11 cellular contexts compared by ENCODE assay signal in the genomic region with DNA sequence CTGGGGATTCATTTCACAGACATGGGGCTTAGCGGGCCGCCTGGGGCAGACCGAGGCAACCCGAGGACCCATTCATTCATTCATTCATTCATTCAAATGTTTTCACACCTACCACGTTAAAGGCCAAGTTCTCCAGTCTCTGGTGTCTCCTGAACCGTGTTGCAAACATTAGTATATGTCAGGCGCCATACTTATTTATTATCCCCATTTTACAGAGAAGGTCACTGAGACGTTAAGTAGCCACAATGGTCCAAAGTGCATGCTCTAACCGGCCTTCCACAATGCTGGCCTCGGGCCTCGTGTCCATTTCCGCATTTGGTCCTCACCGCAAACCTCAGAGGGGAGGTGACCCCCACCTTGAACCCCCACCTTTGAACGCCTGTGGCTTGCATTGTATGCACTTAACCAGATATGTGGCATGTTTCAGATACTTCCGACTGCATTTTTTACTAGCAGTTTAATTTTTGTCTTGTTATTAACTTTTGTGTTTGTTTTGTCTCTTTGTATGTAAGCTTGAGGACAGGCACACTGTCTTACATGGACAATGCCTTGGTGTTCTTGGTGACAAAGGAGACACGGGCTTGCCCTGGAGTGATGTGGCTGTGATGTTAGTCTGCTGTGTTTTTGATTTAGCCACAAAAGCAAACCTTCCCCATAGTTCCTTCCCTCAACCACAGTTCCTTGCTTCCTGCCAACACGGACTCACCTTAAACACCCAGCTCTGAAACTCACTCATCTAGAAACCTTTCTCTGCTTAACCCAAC. TPM values are rescaled to one million over a fixed set of nuclear protein-coding genes. Genes with fewer than 3 reads are reported as not detected.
DNase-seq lines count a peak whose midpoint lies in the region; ATAC-seq and TF ChIP-seq lines count a peak whose summit lies in the region.
"Had no signal": no experiment of that assay in that cellular context is flagged by ENCODE, and none has a peak within 500 bp of the region (broad histone marks: within the 10 kb centered on the region; RNA-seq: fewer than 3 reads in every experiment).

No MANE protein-coding gene starts in this region.

- H3K27ac ChIP-seq in naive thymus-derived CD4-positive, alpha-beta T cell (ENCODE audit: low read depth, low read length), result peak overlapping the region; percentile 60
- H3K27ac ChIP-seq in thyroid gland, result peak overlapping the region in 1 of 3 donors; percentile 64
- H3K27ac ChIP-seq: ovary, testis had no signal

- TF ChIP-seq CTCF in AG09309 (IDR thresholded peaks at IDR 0.05; ENCODE audit: control insufficient read depth, insufficient read depth, low read depth, low read length, missing control alignments) (no peak), choroid plexus epithelial cell (conservative IDR thresholded peaks at IDR 0.05; ENCODE audit: low read depth, low read length) (no peak), thyroid gland (IDR thresholded peaks at IDR 0.05) (no peak)

- peaks cover 0 to 3% (median 0%) of the 10 kb centered on the region in 11 donors for H3K9me3 Mint-ChIP-seq in naive thymus-derived CD4-positive, alpha-beta T cell

- H3K27me3 Mint-ChIP-seq in naive thymus-derived CD4-positive, alpha-beta T cell, result peaks cover 0 to 28% (median 0%) of the 10 kb centered on the region in 5 donors

- peaks cover 37 to 46% (median 40%) of the 10 kb centered on the region in 7 donors for H3K4me1 Mint-ChIP-seq in naive thymus-derived CD4-positive, alpha-beta T cell

- no peaks in the 10 kb centered on the region for H3K27me3 ChIP-seq in naive thymus-derived CD4-positive, alpha-beta T cell (ENCODE audit: control insufficient read depth in 2 of 2, insufficient read depth in 2 of 2, low read length in 2 of 2)
- H3K27me3 ChIP-seq in thyroid gland, result no peaks in the 10 kb centered on the region
- H3K27me3 ChIP-seq: ovary, testis had no signal

- H3K9me3 ChIP-seq in naive thymus-derived CD4-positive, alpha-beta T cell (ENCODE audit: control insufficient read depth in 2 of 3, low read length in 3 of 3), result no peaks in the 10 kb centered on the region
- no peaks in the 10 kb centered on the region for H3K9me3 ChIP-seq in thyroid gland
- H3K9me3 ChIP-seq: ovary, testis had no signal

- H3K4me3 ChIP-seq in AG09309 (ENCODE audit: control insufficient read depth, low read depth, low read length) (peak overlapping the region; percentile 78), choroid plexus epithelial cell (ENCODE audit: low read depth, low read length) (peak overlapping the region; percentile 78), thyroid gland (replicated peaks in 1 of 3) (no peak overlapping the region)
- no peak overlapping the region for H3K4me3 ChIP-seq in Jurkat, Clone E6-1 (ENCODE audit: low read length)
- peak overlapping the region; percentile 66 for H3K4me3 ChIP-seq in naive thymus-derived CD4-positive, alpha-beta T cell (ENCODE audit: low read length)

- peak overlapping the region; percentile 73 to 92 (median 84) for H3K4me3 Mint-ChIP-seq in naive thymus-derived CD4-positive, alpha-beta T cell

- no peaks in the 10 kb centered on the region for H3K36me3 ChIP-seq in naive thymus-derived CD4-positive, alpha-beta T cell (ENCODE audit: control insufficient read depth in 2 of 3, insufficient read depth in 3 of 3, low read length in 3 of 3)
- no peaks in the 10 kb centered on the region for H3K36me3 ChIP-seq in thyroid gland
- H3K36me3 ChIP-seq: ovary had no signal

- intact Hi-C loops in naive thymus-derived CD4-positive, alpha-beta T cell (cut with micrococcal nuclease), result loop anchor here (2.0 to 10.0 kb wide), 5 partner anchors 53 to 1520 kb away; a partner anchor contains a TSS
- intact Hi-C loops in thyroid gland (cut with DNase I), result no loop called here

- H3K4me1 ChIP-seq in naive thymus-derived CD4-positive, alpha-beta T cell (ENCODE audit: control insufficient read depth in 2 of 2, insufficient read depth in 2 of 2, low read length in 2 of 2), result peaks cover 40 to 41% of the 10 kb centered on the region in 2 donors
- H3K4me1 ChIP-seq in thyroid gland, result peaks cover 21 to 43% of the 10 kb centered on the region in 2 donors

- H3K36me3 Mint-ChIP-seq in naive thymus-derived CD4-positive, alpha-beta T cell, result peaks cover 0 to 12% (median 0%) of the 10 kb centered on the region in 5 donors

- H3K27ac Mint-ChIP-seq in naive thymus-derived CD4-positive, alpha-beta T cell, result peak overlapping the region; percentile 37 to 92 (median 75)

- ATAC-seq in naive thymus-derived CD4-positive, alpha-beta T cell, result no peak

- TF ChIP-seq POLR2A in thyroid gland (IDR thresholded peaks at IDR 0.05), result no peak

- 72 to 76% methylated on average over 17 of the region's 17 CpGs for WGBS in thyroid gland, 2 donors

- CTCF ChIA-PET in naive thymus-derived CD4-positive, alpha-beta T cell (lab: Charles Lee), result interaction anchor here (0.6 to 2.5 kb wide), 8 partner anchors 13 to 117 kb away, joined by 3 to 15 read pairs (median 5); no protein-coding TSS in a partner anchor

- DNase-seq in AG09309 (ENCODE audit: low read depth), result no peak
- peak; percentile 50 for DNase-seq in Jurkat, Clone E6-1 (ENCODE audit: low read depth, low spot score)
- DNase-seq in choroid plexus epithelial cell (ENCODE audit: low read depth), result no peak
- peak in 5 of 9 donors; percentile 32 to 49 (median 42) for DNase-seq in naive thymus-derived CD4-positive, alpha-beta T cell
- DNase-seq in OCI-M1 (lab: John Stamatoyannopoulos, UW), result no peak
- no peak for DNase-seq in SIG-M5 (lab: John Stamatoyannopoulos, UW)
- no peak for DNase-seq in mesenteric fat pad (ENCODE audit: low spot score)
- DNase-seq in thyroid gland, result no peak
- DNase-seq: NCI-H187 had no signal

- POLR2A ChIA-PET in naive thymus-derived CD4-positive, alpha-beta T cell (lab: Charles Lee), result interaction anchor here (0.6 to 12.2 kb wide), 10 partner anchors 9 to 117 kb away, joined by 3 to 181 read pairs (median 6); no protein-coding TSS in a partner anchor

RNA-seq across cellular contexts. Expression of a gene that starts 1.2 kb away (rescaled TPM):
- 3.5 TPM for polyA plus RNA-seq in Jurkat, Clone E6-1 (2012; ENCODE audit: insufficient read depth, insufficient read length)
- 10 to 100 TPM; 20.5 to 57.1 (median 28.2) TPM for total RNA-seq in naive thymus-derived CD4-positive, alpha-beta T cell
- 1 to 10 TPM; 1.1 to 2.7 TPM for polyA plus RNA-seq in naive thymus-derived CD4-positive, alpha-beta T cell
- total RNA-seq in mesenteric fat pad (10.1 TPM), thyroid gland (10 to 100 TPM in 3 of 4 donors, 1 to 10 TPM in 1; 7.2 to 11.3 (median 10.1) TPM)

RNA-seq across cellular contexts. Expression of a gene that starts 55.4 kb away (rescaled TPM):
- polyA plus RNA-seq in Jurkat, Clone E6-1 (2012; ENCODE audit: insufficient read depth, insufficient read length), result 21.3 TPM
- total RNA-seq in naive thymus-derived CD4-positive, alpha-beta T cell, result 1 to 10 TPM; 1.3 to 3.2 (median 1.6) TPM
- 1 to 10 TPM in 1 of 2 donors, under 1 TPM in 1; 0.94 to 1.3 TPM for polyA plus RNA-seq in naive thymus-derived CD4-positive, alpha-beta T cell
- total RNA-seq in mesenteric fat pad (54.8 TPM), thyroid gland (10 to 100 TPM in 3 of 4 donors, 1 to 10 TPM in 1; 5.4 to 29.9 (median 18.6) TPM)

Comparison
In these comparisons a context has a peak if more than half of its experiments do, and no peak if none do; other contexts are left out.
1. DNase-seq: peak in Jurkat, Clone E6-1 (single experiment) and naive thymus-derived CD4-positive, alpha-beta T cell (5 of 9); none in AG09309 (single experiment), choroid plexus epithelial cell (single experiment), OCI-M1 (single experiment), SIG-M5 (single experiment), mesenteric fat pad (single experiment) and thyroid gland (0 of 2).
2. H3K4me3 ChIP-seq: peak in AG09309 (single experiment), choroid plexus epithelial cell (single experiment) and naive thymus-derived CD4-positive, alpha-beta T cell (single experiment); none in Jurkat, Clone E6-1 (single experiment) and thyroid gland (0 of 3).